In genomic region chr1:32870615-32871363, GRCh38 we compare ENCODE assay signal across 8 cellular contexts. TPM values are rescaled to one million over a fixed set of nuclear protein-coding genes. Genes with fewer than 3 reads are reported as not detected.
DNase-seq lines count a peak whose midpoint lies in the region; ATAC-seq, FAIRE-seq and TF ChIP-seq lines count a peak whose summit lies in the region.

Gene FNDC5 (minus strand): TSS chr1:32870912.

- peak within 1 kb of the TSS; percentile 41 for H3K4me3 Mint-ChIP-seq in activated naive CD4-positive, alpha-beta T cell treated with anti-CD3 and anti-CD28 coated beads, Interleukin-2, amount 10 ng/mL, durations not matched to agents 7 days and 5 days

- TF ChIP-seq EP300 in HepG2 (IDR thresholded peaks at IDR 0.05; ENCODE audit: low read depth in 2 of 2, low read length in 2 of 2), result no peak
- no peak for TF ChIP-seq EP300 in HepG2 (CRISPR knock-in tag; IDR thresholded peaks at IDR 0.05; ENCODE audit: borderline replicate concordance)

- H3K27ac Mint-ChIP-seq in activated naive CD4-positive, alpha-beta T cell treated with anti-CD3 and anti-CD28 coated beads, Interleukin-2, amount 10 ng/mL, durations not matched to agents 7 days and 5 days, result no peak within 1 kb of the TSS

- peak within 1 kb of the TSS; percentile 97 for H3K4me2 ChIP-seq in HepG2 (ENCODE audit: low read depth, low read length)

- H3K27me3 ChIP-seq in HepG2 (ENCODE audit: control insufficient read depth in 1 of 2, insufficient read depth in 2 of 2, low read length in 2 of 2), result peaks cover 0 to 19% of the 10 kb centered on the region in 2 experiments; a peak in 3 of 5 replicates
- H3K27me3 ChIP-seq in thymus (ENCODE audit: control insufficient read depth, insufficient read depth), result peaks cover 36% of the 10 kb centered on the region

- ATAC-seq in HepG2 (peak; percentile 67), GM18517 (IDR thresholded peaks at IDR 0.05; ENCODE audit: unreplicated experiment) (no peak)

- H3K9me3 ChIP-seq in HepG2 (ENCODE audit: low read length) (no peaks in the 10 kb centered on the region), thymus (ENCODE audit: control insufficient read depth) (no peaks in the 10 kb centered on the region)

- H4K20me1 ChIP-seq in HepG2 (ENCODE audit: insufficient read depth, low read length), result peaks cover 5% of the 10 kb centered on the region

- peaks cover 77% of the 10 kb centered on the region for H3K27me3 Mint-ChIP-seq in activated naive CD4-positive, alpha-beta T cell treated with anti-CD3 and anti-CD28 coated beads, Interleukin-2, amount 10 ng/mL, durations not matched to agents 7 days and 5 days

- peak within 1 kb of the TSS; percentile 87 for H3K27ac ChIP-seq in caudate nucleus (ENCODE audit: low read depth, low read length)
- no peak within 1 kb of the TSS for H3K27ac ChIP-seq in HepG2 (ENCODE audit: extremely low read length, insufficient read depth, low read length)
- H3K27ac ChIP-seq in thymus (ENCODE audit: low read depth), result no peak within 1 kb of the TSS

- no peak for TF ChIP-seq RAD21 in HepG2 (CRISPR knock-in tag; IDR thresholded peaks at IDR 0.05)

- POLR2A ChIA-PET in HepG2 (lab: Yijun Ruan, JAX), result no interaction called here

- TF ChIP-seq POLR2A in HepG2 (IDR thresholded peaks at IDR 0.05; ENCODE audit: insufficient read depth in 1 of 2, low read depth in 2 of 2, low read length in 2 of 2), result no peak

- intact Hi-C loops in HepG2 (cut with micrococcal nuclease; ENCODE audit: unreplicated experiment), result loop anchor here (5.0 to 10.0 kb wide), 3 partner anchors 53 to 348 kb away; partner anchors contain the start of genes S100PBP and YARS1

- H3K36me3 ChIP-seq in HepG2 (replicated peaks in 1 of 2; ENCODE audit: control insufficient read depth in 1 of 2, insufficient read depth in 2 of 2, low read length in 2 of 2) (no peaks in the 10 kb centered on the region), thymus (ENCODE audit: control insufficient read depth, insufficient read depth) (peaks cover 11% of the 10 kb centered on the region)

- no peak for DNase-seq in activated naive CD4-positive, alpha-beta T cell treated with anti-CD3 and anti-CD28 coated beads, Interleukin-2, amount 10 ng/mL, durations not matched to agents 7 days and 5 days
- DNase-seq in activated naive CD4-positive, alpha-beta T cell treated with anti-CD3 and anti-CD28 coated beads, Interleukin-2, amount 50 U/mL, for 16 hours, result no peak
- DNase-seq in caudate nucleus (lab: John Stamatoyannopoulos, UW) (peak in 1 of 61 donors; percentile 46), HepG2 (ENCODE audit: low spot score) (no peak), NCI-H1694 (lab: John Stamatoyannopoulos, UW) (no peak), NCI-H1436 (lab: John Stamatoyannopoulos, UW) (no peak)

- no peak for FAIRE-seq in HepG2 (lab: Jason Lieb, UNC)

- CTCF ChIA-PET in activated naive CD4-positive, alpha-beta T cell treated with anti-CD3 and anti-CD28 coated beads, Interleukin-2, amount 10 ng/mL, durations not matched to agents 7 days and 5 days (lab: Charles Lee), result interaction anchor here (0.6 to 6.9 kb wide), 12 partner anchors 7 to 350 kb away, joined by 3 to 66 read pairs (median 5); no protein-coding TSS in a partner anchor
- CTCF ChIA-PET in HepG2 (lab: Yijun Ruan, JAX; ENCODE audit: low intra/inter-chr PET ratio, low total read pairs), result no interaction called here

- H3K9me3 Mint-ChIP-seq in activated naive CD4-positive, alpha-beta T cell treated with anti-CD3 and anti-CD28 coated beads, Interleukin-2, amount 10 ng/mL, durations not matched to agents 7 days and 5 days, result no peaks in the 10 kb centered on the region

- H3K79me2 ChIP-seq in HepG2 (ENCODE audit: insufficient read depth, low read length), result no peaks in the 10 kb centered on the region

- H3K4me1 ChIP-seq in HepG2 (ENCODE audit: insufficient read depth, low read length) (peaks cover 26% of the 10 kb centered on the region), thymus (ENCODE audit: control insufficient read depth, insufficient read depth, low read length) (no peaks in the 10 kb centered on the region)

- H3K4me3 ChIP-seq in HepG2 (replicated peaks in 1 of 3; ENCODE audit: insufficient read depth in 1 of 3, low read depth in 2 of 3, low read length in 3 of 3), result peak within 1 kb of the TSS; percentile 58 to 78 (median 59)
- peak within 1 kb of the TSS; percentile 40 for H3K4me3 ChIP-seq in thymus (ENCODE audit: low read length)

- peaks cover 19% of the 10 kb centered on the region for H3K36me3 Mint-ChIP-seq in activated naive CD4-positive, alpha-beta T cell treated with anti-CD3 and anti-CD28 coated beads, Interleukin-2, amount 10 ng/mL, durations not matched to agents 7 days and 5 days

- peaks cover 9% of the 10 kb centered on the region for H3K4me1 Mint-ChIP-seq in activated naive CD4-positive, alpha-beta T cell treated with anti-CD3 and anti-CD28 coated beads, Interleukin-2, amount 10 ng/mL, durations not matched to agents 7 days and 5 days

- peak within 1 kb of the TSS; percentile 42 for H2AFZ ChIP-seq in HepG2 (ENCODE audit: low read length)

- no TSS peak for BruUV-seq in HepG2 (replicated peaks; lab: Mats Ljungman, UMichigan)

- WGBS in HepG2 (ENCODE audit: low lambda C conversion rate), result 4% methylated on average over 20 of the region's 99 CpGs
- WGBS in thymus, result 2% methylated on average over 98 of the region's 99 CpGs

- in situ Hi-C loops in HepG2 (cut with HindIII; ENCODE audit: extremely low pct_ligation_motif_present, low pct_unique_long_range_greater_than_20kb), result loop anchor here (10.0 kb wide), 1 partner anchor 46 kb away; no protein-coding TSS in a partner anchor

- peak within 1 kb of the TSS; percentile 41; the same call in 1 of the 2 replicates for H3K9ac ChIP-seq in HepG2 (ENCODE audit: insufficient read depth, low read depth, low read length)

- no peak for TF ChIP-seq CTCF in HepG2 (CRISPR knock-in tag; IDR thresholded peaks at IDR 0.05)

TF ChIP-seq in HepG2, 621 proteins besides CTCF, POLR2A, EP300 and RAD21 (continues in another document):
- peak; percentile 33; the same call in 1 of the 2 replicates for TF ChIP-seq ZFP91 (CRISPR knock-in tag; IDR thresholded peaks at IDR 0.05; ENCODE audit: borderline replicate concordance)
- no peak for TF ChIP-seq AGO1 (IDR thresholded peaks at IDR 0.05; ENCODE audit: low read depth, low read length, poor library complexity, severe bottlenecking)
- no peak for TF ChIP-seq EHMT2 (IDR thresholded peaks at IDR 0.05; ENCODE audit: borderline replicate concordance, low read depth, low read length)
- TF ChIP-seq ZSCAN31 (CRISPR knock-in tag; IDR thresholded peaks at IDR 0.05; ENCODE audit: low read depth), result 0 out of 2 replicates have a peak, but pooled peaks have one; percentile 10
- no peak for TF ChIP-seq ZNF598 (CRISPR knock-in tag; IDR thresholded peaks at IDR 0.05; ENCODE audit: borderline replicate concordance)
- TF ChIP-seq, protein P1, sequence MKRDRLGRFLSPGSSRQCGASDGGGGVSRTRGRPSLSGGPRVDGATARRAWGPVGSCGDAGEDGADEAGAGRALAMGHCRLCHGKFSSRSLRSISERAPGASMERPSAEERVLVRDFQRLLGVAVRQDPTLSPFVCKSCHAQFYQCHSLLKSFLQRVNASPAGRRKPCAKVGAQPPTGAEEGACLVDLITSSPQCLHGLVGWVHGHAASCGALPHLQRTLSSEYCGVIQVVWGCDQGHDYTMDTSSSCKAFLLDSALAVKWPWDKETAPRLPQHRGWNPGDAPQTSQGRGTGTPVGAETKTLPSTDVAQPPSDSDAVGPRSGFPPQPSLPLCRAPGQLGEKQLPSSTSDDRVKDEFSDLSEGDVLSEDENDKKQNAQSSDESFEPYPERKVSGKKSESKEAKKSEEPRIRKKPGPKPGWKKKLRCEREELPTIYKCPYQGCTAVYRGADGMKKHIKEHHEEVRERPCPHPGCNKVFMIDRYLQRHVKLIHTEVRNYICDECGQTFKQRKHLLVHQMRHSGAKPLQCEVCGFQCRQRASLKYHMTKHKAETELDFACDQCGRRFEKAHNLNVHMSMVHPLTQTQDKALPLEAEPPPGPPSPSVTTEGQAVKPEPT (CRISPR knock-in tag; IDR thresholded peaks at IDR 0.05; ENCODE audit: low read depth), result no peak
- 0 out of 2 replicates have a peak, but pooled peaks have one; percentile 28 for TF ChIP-seq ZNF225 (CRISPR knock-in tag; IDR thresholded peaks at IDR 0.05)

RNA-seq across cellular contexts. Expression of gene FNDC5, which starts in this region (rescaled TPM):
- total RNA-seq in HepG2 (2016; rRNA removed; fragmentation: Illumina TruSeq; extraction: Trizol), result 1.6 and 3.1 TPM in 2 replicates
- 2.6 and 2.8 TPM in 2 replicates for total RNA-seq in HepG2 (2016; cell fraction: cytosol; rRNA removed; fragmentation: Illumina TruSeq; extraction: Trizol; ENCODE audit: low read depth)
- 1.6 and 2.6 TPM in 2 replicates for total RNA-seq in HepG2 (2016; cell fraction: insoluble cytoplasmic fraction; rRNA removed; fragmentation: Illumina TruSeq; extraction: Trizol)
- 5.4 and 6.4 TPM in 2 replicates for total RNA-seq in HepG2 (2016; cell fraction: membrane; rRNA removed; fragmentation: Illumina TruSeq; extraction: Trizol)
- 1.3 and 2.2 TPM in 2 replicates for total RNA-seq in HepG2 (2016; cell fraction: nucleus; rRNA removed; fragmentation: Illumina TruSeq; extraction: Trizol)
- 1.0 and 1.4 TPM in 2 replicates for polyA plus RNA-seq in HepG2 (2011; rRNA removed)
- polyA plus RNA-seq in HepG2 (2011; cell fraction: cytosol; rRNA removed), result 0.60 and 1.0 TPM in 2 replicates
- 1.8 and 2.0 TPM in 2 replicates for polyA plus RNA-seq in HepG2 (2011; cell fraction: nucleus; rRNA removed)
- polyA plus RNA-seq in HepG2 (2012), result 0.46 and 0.56 TPM in 2 replicates
- 4.2 and 5.7 TPM in 2 replicates for polyA plus RNA-seq in HepG2 (2016; cell fraction: cytosol; fragmentation: Illumina TruSeq; extraction: Trizol; ENCODE audit: low read depth)
- 1.4 and 1.8 TPM in 2 replicates for polyA plus RNA-seq in HepG2 (2016; cell fraction: insoluble cytoplasmic fraction; fragmentation: Illumina TruSeq; extraction: Trizol; ENCODE audit: low read depth)
- polyA plus RNA-seq in HepG2 (2016; cell fraction: membrane; fragmentation: Illumina TruSeq; extraction: Trizol; ENCODE audit: low read depth), result 5.2 and 5.9 TPM in 2 replicates
- 2.1 and 4.0 TPM in 2 replicates for polyA plus RNA-seq in HepG2 (2016; cell fraction: nucleus; fragmentation: Illumina TruSeq; extraction: Trizol; ENCODE audit: insufficient read depth, low read depth)
- polyA minus RNA-seq in HepG2 (2011; rRNA and poly(A)+ RNA removed; ENCODE audit: low replicate concordance), result 0.78 TPM in 1 of 2 replicates, not detected in the other
- 0.88 TPM in 1 of 2 replicates, not detected in the other for polyA minus RNA-seq in HepG2 (2011; cell fraction: cytosol; rRNA and poly(A)+ RNA removed)
- polyA minus RNA-seq in HepG2 (2011; cell fraction: nucleus; rRNA and poly(A)+ RNA removed), result 0.62 TPM in 1 of 2 replicates, not detected in the other
- polyA plus RNA-seq in thymus, result 0.78 TPM
